Comparison of ENCODE assay signal across 36 cellular contexts in genomic region chr17:49020609-49021008, GRCh38. TPM values are rescaled to one million over a fixed set of nuclear protein-coding genes. Genes with fewer than 3 reads are reported as not detected.
DNase-seq lines count a peak whose midpoint lies in the region; ATAC-seq, FAIRE-seq and TF ChIP-seq lines count a peak whose summit lies in the region.
"Had no signal": no experiment of that assay in that cellular context is flagged by ENCODE, and none has a peak within 500 bp of the region (broad histone marks: within the 10 kb centered on the region; RNA-seq: fewer than 3 reads in every experiment).

No MANE protein-coding gene starts in this region.

- peaks cover 58% of the 10 kb centered on the region for H4K20me1 ChIP-seq in astrocyte (ENCODE audit: insufficient read depth, low read length)

- H2BK120ac ChIP-seq in mesendoderm (ENCODE audit: low read depth, low read length): no peak overlapping the region

- CTCF ChIA-PET in HEK293 (lab: Yijun Ruan, JAX): interaction anchor here (0.6 to 2.1 kb wide), 6 partner anchors 12 to 1179 kb away, joined by 3 to 11 read pairs (median 6); no protein-coding TSS in a partner anchor

- no CpG with 5 or more reads among the region's 8 CpGs for WGBS in mesendoderm (ENCODE audit: extremely low coverage, insufficient coverage, low lambda C conversion rate)

- H3K27me3 Mint-ChIP-seq in astrocyte (ENCODE audit: low read depth, unreplicated experiment) (no peaks in the 10 kb centered on the region), progenitor cell of endocrine pancreas (no peaks in the 10 kb centered on the region)

- DNase-seq in astrocyte (ENCODE audit: low read depth) (no peak), mesendoderm (no peak), progenitor cell of endocrine pancreas (ENCODE audit: low spot score, unreplicated experiment) (no peak), upper lobe of right lung (no peak), NCI-H2081 treated with DMSO at 0.1 percent for 48 hours (lab: John Stamatoyannopoulos, UW) (no peak)
- DNase-seq: activated CD4-positive, alpha-beta T cell treated with anti-CD3 and anti-CD28 coated beads for 1 hour; activated CD8-positive, alpha-beta T cell treated with anti-CD3 and anti-CD28 coated beads, Interleukin-2, amount 10 ng/mL, durations not matched to agents 7 days and 5 days; activated naive CD8-positive, alpha-beta T cell treated with anti-CD3 and anti-CD28 coated beads for 36 hours; activated T-cell treated with anti-CD3 and anti-CD28 coated beads for 4 hours; aorta; dermis blood vessel endothelial cell; hypothalamus; Karpas-422; left lung; naive thymus-derived CD4-positive, alpha-beta T cell; NCI-H1436 treated with DMSO at 0.1 percent for 48 hours; NCI-H2107; NCI-H446 treated with DMSO at 0.1 percent for 48 hours; NCI-H82; right cardiac atrium; RPMI8226; stimulated activated CD4-positive, alpha-beta T cell treated with anti-CD3 and anti-CD28 coated beads, Interleukin-12 subunit alpha, Interleukin-12 subunit beta, amount 100 ng/mL, for 4 hours; stimulated activated CD4-positive, alpha-beta T cell treated with anti-CD3 and anti-CD28 coated beads, Interleukin-4, amount 100 ng/mL, for 1 hour; T-helper 17 cell had no signal

- peak overlapping the region; percentile 14 for H3K18ac ChIP-seq in mesendoderm (ENCODE audit: low read length)

- H3K27ac ChIP-seq in HEK293 (ENCODE audit: extremely low read depth, low read depth, low read length) (0 out of 2 replicates have a peak overlapping the region, but pooled peaks have one; percentile 9), astrocyte (ENCODE audit: low read depth, low read length) (no peak overlapping the region), mesendoderm (ENCODE audit: low read depth, low read length) (peak overlapping the region; percentile 90), upper lobe of right lung (no peak overlapping the region)
- H3K27ac ChIP-seq: gastroesophageal sphincter, left lung, parathyroid adenoma, upper lobe of left lung had no signal

- H3K4me1 ChIP-seq in HEK293 (ENCODE audit: control insufficient read depth, insufficient read depth, low read length): peaks cover 41% of the 10 kb centered on the region
- peaks cover 46% of the 10 kb centered on the region for H3K4me1 ChIP-seq in astrocyte (ENCODE audit: insufficient read depth, low read length)
- H3K4me1 ChIP-seq in mesendoderm (ENCODE audit: control insufficient read depth, low read depth, low read length): peaks cover 34% of the 10 kb centered on the region
- H3K4me1 ChIP-seq in upper lobe of right lung: no peaks in the 10 kb centered on the region
- H3K4me1 ChIP-seq: left lung, parathyroid adenoma had no signal

- intact Hi-C loops in upper lobe of right lung (cut with DNase I): no loop called here

- H3K9me3 ChIP-seq in HEK293 (ENCODE audit: control insufficient read depth, insufficient read depth, low read depth, low read length) (no peaks in the 10 kb centered on the region), astrocyte (ENCODE audit: insufficient read depth, low read depth, low read length) (no peaks in the 10 kb centered on the region), upper lobe of right lung (no peaks in the 10 kb centered on the region)
- H3K9me3 ChIP-seq: gastroesophageal sphincter, left lung, upper lobe of left lung had no signal

- POLR2A ChIA-PET in HEK293 (lab: Yijun Ruan, JAX): interaction anchor here (1.5 to 1.7 kb wide), 2 partner anchors 9 to 24 kb away, joined by 8 to 11 read pairs; no protein-coding TSS in a partner anchor

- no peak overlapping the region for H2AFZ ChIP-seq in astrocyte (ENCODE audit: low read depth, low read length)
- H2AFZ ChIP-seq: parathyroid adenoma had no signal

- H3K4me1 Mint-ChIP-seq in astrocyte (ENCODE audit: low read depth, unreplicated experiment) (peaks cover 62% of the 10 kb centered on the region), progenitor cell of endocrine pancreas (ENCODE audit: low read depth) (peaks cover 55% of the 10 kb centered on the region)
- H3K4me1 Mint-ChIP-seq: activated naive CD8-positive, alpha-beta T cell treated with anti-CD3 and anti-CD28 coated beads for 36 hours; CD14-positive monocyte; central memory CD8-positive, alpha-beta T cell; T-helper 17 cell had no signal

- H3K23ac ChIP-seq in mesendoderm (ENCODE audit: low read length): no peak overlapping the region

- ATAC-seq in upper lobe of right lung (no peak), GM18517 (IDR thresholded peaks at IDR 0.05; ENCODE audit: unreplicated experiment) (no peak)
- ATAC-seq: activated CD8-positive, alpha-beta T cell treated with anti-CD3 and anti-CD28 coated beads, Interleukin-2, amount 10 ng/mL, durations not matched to agents 7 days and 5 days; gastroesophageal sphincter; GM12878; left lung; naive thymus-derived CD4-positive, alpha-beta T cell; right cardiac atrium; T-helper 17 cell had no signal

- H3K9me3 Mint-ChIP-seq in astrocyte (ENCODE audit: unreplicated experiment): no peaks in the 10 kb centered on the region
- H3K9me3 Mint-ChIP-seq in progenitor cell of endocrine pancreas (ENCODE audit: low read depth): no peaks in the 10 kb centered on the region
- H3K9me3 Mint-ChIP-seq: activated naive CD8-positive, alpha-beta T cell treated with anti-CD3 and anti-CD28 coated beads for 36 hours; CD14-positive monocyte; central memory CD8-positive, alpha-beta T cell; naive thymus-derived CD4-positive, alpha-beta T cell had no signal

- peaks cover 30 to 40% of the 10 kb centered on the region in 2 experiments for H3K36me3 ChIP-seq in HEK293 (ENCODE audit: control insufficient read depth in 2 of 2, insufficient read depth in 1 of 2, low read length in 2 of 2)
- no peaks in the 10 kb centered on the region for H3K36me3 ChIP-seq in astrocyte (ENCODE audit: insufficient read depth, low read length)
- H3K36me3 ChIP-seq in mesendoderm (ENCODE audit: control insufficient read depth, insufficient read depth, low read length): no peaks in the 10 kb centered on the region
- no peaks in the 10 kb centered on the region for H3K36me3 ChIP-seq in upper lobe of right lung
- H3K36me3 ChIP-seq: gastroesophageal sphincter, left lung, upper lobe of left lung had no signal

- no peak for TF ChIP-seq CTCF in HEK293 (tag by site-specific recombination; IDR thresholded peaks at IDR 0.05)
- no peak for TF ChIP-seq CTCF in astrocyte (IDR thresholded peaks at IDR 0.05; ENCODE audit: insufficient read depth, low read depth, low read length)
- TF ChIP-seq CTCF in progenitor cell of endocrine pancreas (IDR thresholded peaks at IDR 0.05; ENCODE audit: unreplicated experiment): no peak
- TF ChIP-seq CTCF in upper lobe of right lung (IDR thresholded peaks at IDR 0.05): no peak

- H3K4me2 ChIP-seq in astrocyte (ENCODE audit: low read length): peak overlapping the region; percentile 76
- no peak overlapping the region for H3K4me2 ChIP-seq in mesendoderm (ENCODE audit: low read length)

- no peak overlapping the region for H2BK5ac ChIP-seq in mesendoderm (ENCODE audit: low read length)

- H3K27ac Mint-ChIP-seq in astrocyte (ENCODE audit: unreplicated experiment): peak overlapping the region; percentile 84
- peak overlapping the region; percentile 77 for H3K27ac Mint-ChIP-seq in progenitor cell of endocrine pancreas
- H3K27ac Mint-ChIP-seq: activated CD8-positive, alpha-beta T cell treated with anti-CD3 and anti-CD28 coated beads, Interleukin-2, amount 10 ng/mL, durations not matched to agents 7 days and 5 days; activated naive CD8-positive, alpha-beta T cell treated with anti-CD3 and anti-CD28 coated beads for 36 hours; CD14-positive monocyte; naive thymus-derived CD4-positive, alpha-beta T cell; T-helper 17 cell had no signal

- no peak overlapping the region for H2AK5ac ChIP-seq in mesendoderm (ENCODE audit: low read length)

- H2BK15ac ChIP-seq in mesendoderm (replicated peaks; ENCODE audit: low read depth): no peak overlapping the region

- H3K36me3 Mint-ChIP-seq in astrocyte (ENCODE audit: low read depth, unreplicated experiment): peaks cover 8% of the 10 kb centered on the region
- H3K36me3 Mint-ChIP-seq in progenitor cell of endocrine pancreas (ENCODE audit: insufficient read depth): peaks cover 5% of the 10 kb centered on the region
- H3K36me3 Mint-ChIP-seq: activated naive CD8-positive, alpha-beta T cell treated with anti-CD3 and anti-CD28 coated beads for 36 hours; CD14-positive monocyte; naive thymus-derived CD4-positive, alpha-beta T cell had no signal

- no peak overlapping the region for H4K5ac ChIP-seq in mesendoderm (ENCODE audit: low read length)

- H3K56ac ChIP-seq in mesendoderm (ENCODE audit: low read length): no peak overlapping the region

- H3K4ac ChIP-seq in mesendoderm (ENCODE audit: low read depth, low read length): no peak overlapping the region

- no peak overlapping the region for H3K9ac ChIP-seq in astrocyte (ENCODE audit: low read length)
- H3K9ac ChIP-seq in mesendoderm (ENCODE audit: low read length): no peak overlapping the region
- H3K9ac ChIP-seq: parathyroid adenoma had no signal

- H3K4me3 Mint-ChIP-seq in astrocyte (ENCODE audit: unreplicated experiment) (no peak overlapping the region), progenitor cell of endocrine pancreas (ENCODE audit: low read depth) (no peak overlapping the region)
- H3K4me3 Mint-ChIP-seq: activated CD8-positive, alpha-beta T cell treated with anti-CD3 and anti-CD28 coated beads, Interleukin-2, amount 10 ng/mL, durations not matched to agents 7 days and 5 days; activated naive CD8-positive, alpha-beta T cell treated with anti-CD3 and anti-CD28 coated beads for 36 hours; central memory CD8-positive, alpha-beta T cell; naive thymus-derived CD4-positive, alpha-beta T cell; T-helper 17 cell had no signal

- FAIRE-seq in astrocyte (lab: Jason Lieb, UNC): no peak
- FAIRE-seq: D721Med, GM12878 had no signal

- H3K79me2 ChIP-seq in astrocyte (ENCODE audit: insufficient read depth, low read length) (peaks cover 94% of the 10 kb centered on the region), mesendoderm (ENCODE audit: control insufficient read depth, insufficient read depth, low read length) (peaks cover 84% of the 10 kb centered on the region)
- H3K79me2 ChIP-seq: parathyroid adenoma had no signal

- H4K8ac ChIP-seq in mesendoderm (ENCODE audit: low read depth, low read length): no peak overlapping the region

- H3K4me3 ChIP-seq in HEK293 (ENCODE audit: low read depth, low read length) (no peak overlapping the region), astrocyte (ENCODE audit: insufficient read depth, low read depth, low read length) (no peak overlapping the region), mesendoderm (ENCODE audit: low read length) (no peak overlapping the region), upper lobe of right lung (no peak overlapping the region)
- H3K4me3 ChIP-seq: gastroesophageal sphincter, GM12878, left lung, upper lobe of left lung had no signal

- H3K79me1 ChIP-seq in mesendoderm (ENCODE audit: low read length): peaks cover 11% of the 10 kb centered on the region

- no peaks in the 10 kb centered on the region for H3K27me3 ChIP-seq in astrocyte (ENCODE audit: insufficient read depth, low read length)
- no peaks in the 10 kb centered on the region for H3K27me3 ChIP-seq in mesendoderm (ENCODE audit: insufficient read depth, low read length, poor library complexity)
- peaks cover 34% of the 10 kb centered on the region for H3K27me3 ChIP-seq in upper lobe of right lung

RNA-seq across cellular contexts. Expression of gene IGF2BP1, which starts 23.4 kb away (rescaled TPM):
- total RNA-seq in astrocyte (241 and 260 TPM in 2 replicates), progenitor cell of endocrine pancreas (298 and 326 TPM in 2 replicates), upper lobe of right lung (not detected)
- polyA plus RNA-seq in mesendoderm (2013, experiment 1 of 2): 132 TPM
- polyA plus RNA-seq in mesendoderm (2013, experiment 2 of 2): 142 TPM
- total RNA-seq: activated CD8-positive, alpha-beta T cell treated with anti-CD3 and anti-CD28 coated beads, Interleukin-2, amount 10 ng/mL, durations not matched to agents 7 days and 5 days; mesenteric fat pad; naive thymus-derived CD4-positive, alpha-beta T cell; right cardiac atrium; T-helper 17 cell had no signal
- polyA plus RNA-seq: CD14-positive monocyte; naive thymus-derived CD4-positive, alpha-beta T cell; right cardiac atrium had no signal

RNA-seq across cellular contexts. Expression of gene GIP, which starts 52.2 kb away (rescaled TPM):
- not detected in 2 replicates for total RNA-seq in astrocyte
- 0.20 TPM for polyA plus RNA-seq in mesendoderm (2013, experiment 1 of 2)
- polyA plus RNA-seq in mesendoderm (2013, experiment 2 of 2): 0.35 TPM
- total RNA-seq in progenitor cell of endocrine pancreas: not detected in 2 replicates
- total RNA-seq in upper lobe of right lung: not detected
- total RNA-seq: activated CD8-positive, alpha-beta T cell treated with anti-CD3 and anti-CD28 coated beads, Interleukin-2, amount 10 ng/mL, durations not matched to agents 7 days and 5 days; activated naive CD8-positive, alpha-beta T cell treated with anti-CD3 and anti-CD28 coated beads for 36 hours; aorta; dermis blood vessel endothelial cell; fibroblast of lung; gastroesophageal sphincter; GM12878; left lung; mesenteric fat pad; naive thymus-derived CD4-positive, alpha-beta T cell; right cardiac atrium; subcutaneous adipose tissue; T-helper 17 cell; upper lobe of left lung had no signal
- polyA plus RNA-seq: CD14-positive monocyte; fibroblast of lung; GM12878; naive thymus-derived CD4-positive, alpha-beta T cell; right cardiac atrium had no signal

Comparison
In these comparisons a context has a peak if more than half of its experiments do, and no peak if none do; other contexts are left out.
1. H3K27ac ChIP-seq: peak in HEK293 (single experiment) and mesendoderm (single experiment); none in astrocyte (single experiment) and upper lobe of right lung (single experiment).
2. RNA of gene IGF2BP1, which starts 23.4 kb away (total RNA-seq): 298 to 326 TPM in progenitor cell of endocrine pancreas and 241 to 260 TPM in astrocyte; not detected in upper lobe of right lung (single experiment); every median in the first group is over 100 times any median in the second.